1 cellular context compared by ENCODE assay signal in the genomic region with DNA sequence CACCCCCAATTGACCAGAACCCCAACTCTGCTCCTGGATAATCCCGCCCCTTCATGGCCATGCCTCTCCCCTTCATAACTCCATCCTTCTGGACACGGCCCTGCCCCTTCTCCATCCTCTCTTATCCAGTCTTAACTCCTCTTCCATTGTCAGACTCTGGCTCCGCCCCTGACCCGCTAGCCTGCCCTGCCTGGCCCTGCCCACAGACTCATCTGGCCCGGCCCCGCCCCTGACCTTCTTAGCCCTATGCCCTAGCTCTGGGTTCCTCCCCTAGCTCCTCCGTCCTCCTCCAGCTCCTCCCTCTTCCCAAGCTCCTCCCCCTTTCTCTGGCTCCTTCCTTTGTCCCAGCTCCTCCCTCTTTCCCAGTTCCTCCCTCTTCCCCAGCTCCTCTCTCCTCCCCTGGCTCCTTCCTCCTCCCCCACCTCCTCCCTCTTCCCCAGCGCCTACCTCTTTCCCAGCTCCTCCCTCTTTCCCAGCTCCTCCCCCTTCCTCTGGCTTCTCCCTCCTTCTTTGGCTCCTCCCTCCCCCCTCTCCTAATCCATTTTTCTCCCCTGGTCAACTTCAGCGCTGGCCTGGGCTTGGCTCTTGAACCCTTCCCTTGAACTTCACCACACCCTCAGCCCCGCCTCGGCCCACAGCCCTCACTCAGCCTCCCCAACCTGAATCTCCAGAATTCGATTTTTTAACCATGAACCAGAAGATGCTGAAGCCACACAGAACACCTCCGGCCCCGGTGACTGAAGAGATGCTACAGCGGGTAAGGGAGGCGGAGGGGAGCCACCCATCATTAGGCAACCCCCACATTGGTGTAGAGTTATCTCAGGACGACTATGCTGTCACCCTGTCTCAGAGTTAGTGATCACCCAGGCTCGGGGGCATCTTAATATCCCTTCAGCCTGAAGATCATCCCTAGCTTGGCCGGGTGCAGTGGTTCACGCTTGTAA.
TF ChIP-seq lines count a peak whose summit lies in the region.

No MANE protein-coding gene starts in this region.

TF ChIP-seq in K562, 482 proteins besides CTCF, POLR2A, EP300 and RAD21 (continued from another document and continues in another):
- TF ChIP-seq, protein P1, sequence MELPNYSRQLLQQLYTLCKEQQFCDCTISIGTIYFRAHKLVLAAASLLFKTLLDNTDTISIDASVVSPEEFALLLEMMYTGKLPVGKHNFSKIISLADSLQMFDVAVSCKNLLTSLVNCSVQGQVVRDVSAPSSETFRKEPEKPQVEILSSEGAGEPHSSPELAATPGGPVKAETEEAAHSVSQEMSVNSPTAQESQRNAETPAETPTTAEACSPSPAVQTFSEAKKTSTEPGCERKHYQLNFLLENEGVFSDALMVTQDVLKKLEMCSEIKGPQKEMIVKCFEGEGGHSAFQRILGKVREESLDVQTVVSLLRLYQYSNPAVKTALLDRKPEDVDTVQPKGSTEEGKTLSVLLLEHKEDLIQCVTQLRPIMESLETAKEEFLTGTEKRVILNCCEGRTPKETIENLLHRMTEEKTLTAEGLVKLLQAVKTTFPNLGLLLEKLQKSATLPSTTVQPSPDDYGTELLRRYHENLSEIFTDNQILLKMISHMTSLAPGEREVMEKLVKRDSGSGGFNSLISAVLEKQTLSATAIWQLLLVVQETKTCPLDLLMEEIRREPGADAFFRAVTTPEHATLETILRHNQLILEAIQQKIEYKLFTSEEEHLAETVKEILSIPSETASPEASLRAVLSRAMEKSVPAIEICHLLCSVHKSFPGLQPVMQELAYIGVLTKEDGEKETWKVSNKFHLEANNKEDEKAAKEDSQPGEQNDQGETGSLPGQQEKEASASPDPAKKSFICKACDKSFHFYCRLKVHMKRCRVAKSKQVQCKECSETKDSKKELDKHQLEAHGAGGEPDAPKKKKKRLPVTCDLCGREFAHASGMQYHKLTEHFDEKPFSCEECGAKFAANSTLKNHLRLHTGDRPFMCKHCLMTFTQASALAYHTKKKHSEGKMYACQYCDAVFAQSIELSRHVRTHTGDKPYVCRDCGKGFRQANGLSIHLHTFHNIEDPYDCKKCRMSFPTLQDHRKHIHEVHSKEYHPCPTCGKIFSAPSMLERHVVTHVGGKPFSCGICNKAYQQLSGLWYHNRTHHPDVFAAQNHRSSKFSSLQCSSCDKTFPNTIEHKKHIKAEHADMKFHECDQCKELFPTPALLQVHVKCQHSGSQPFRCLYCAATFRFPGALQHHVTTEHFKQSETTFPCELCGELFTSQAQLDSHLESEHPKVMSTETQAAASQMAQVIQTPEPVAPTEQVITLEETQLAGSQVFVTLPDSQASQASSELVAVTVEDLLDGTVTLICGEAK (IDR thresholded peaks at IDR 0.05): peak; percentile 52; the same call in 1 of the 2 replicates
- TF ChIP-seq, protein P1 (CRISPR knock-in tag; IDR thresholded peaks at IDR 0.05): no peak
- no peak for TF ChIP-seq SRSF1 (IDR thresholded peaks at IDR 0.05; ENCODE audit: low read depth, low read length)
- TF ChIP-seq, protein P2, sequence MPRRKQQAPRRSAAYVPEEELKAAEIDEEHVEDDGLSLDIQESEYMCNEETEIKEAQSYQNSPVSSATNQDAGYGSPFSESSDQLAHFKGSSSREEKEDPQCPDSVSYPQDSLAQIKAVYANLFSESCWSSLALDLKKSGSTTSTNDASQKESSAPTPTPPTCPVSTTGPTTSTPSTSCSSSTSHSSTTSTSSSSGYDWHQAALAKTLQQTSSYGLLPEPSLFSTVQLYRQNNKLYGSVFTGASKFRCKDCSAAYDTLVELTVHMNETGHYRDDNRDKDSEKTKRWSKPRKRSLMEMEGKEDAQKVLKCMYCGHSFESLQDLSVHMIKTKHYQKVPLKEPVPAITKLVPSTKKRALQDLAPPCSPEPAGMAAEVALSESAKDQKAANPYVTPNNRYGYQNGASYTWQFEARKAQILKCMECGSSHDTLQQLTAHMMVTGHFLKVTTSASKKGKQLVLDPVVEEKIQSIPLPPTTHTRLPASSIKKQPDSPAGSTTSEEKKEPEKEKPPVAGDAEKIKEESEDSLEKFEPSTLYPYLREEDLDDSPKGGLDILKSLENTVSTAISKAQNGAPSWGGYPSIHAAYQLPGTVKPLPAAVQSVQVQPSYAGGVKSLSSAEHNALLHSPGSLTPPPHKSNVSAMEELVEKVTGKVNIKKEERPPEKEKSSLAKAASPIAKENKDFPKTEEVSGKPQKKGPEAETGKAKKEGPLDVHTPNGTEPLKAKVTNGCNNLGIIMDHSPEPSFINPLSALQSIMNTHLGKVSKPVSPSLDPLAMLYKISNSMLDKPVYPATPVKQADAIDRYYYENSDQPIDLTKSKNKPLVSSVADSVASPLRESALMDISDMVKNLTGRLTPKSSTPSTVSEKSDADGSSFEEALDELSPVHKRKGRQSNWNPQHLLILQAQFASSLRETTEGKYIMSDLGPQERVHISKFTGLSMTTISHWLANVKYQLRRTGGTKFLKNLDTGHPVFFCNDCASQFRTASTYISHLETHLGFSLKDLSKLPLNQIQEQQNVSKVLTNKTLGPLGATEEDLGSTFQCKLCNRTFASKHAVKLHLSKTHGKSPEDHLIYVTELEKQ (CRISPR knock-in tag; IDR thresholded peaks at IDR 0.05): no peak
- no peak for TF ChIP-seq ZNF384 (IDR thresholded peaks at IDR 0.05; ENCODE audit: low read depth, low read length)
- TF ChIP-seq ZNF174 (CRISPR knock-in tag; IDR thresholded peaks at IDR 0.05): no peak
- TF ChIP-seq ZNF232 (CRISPR knock-in tag; IDR thresholded peaks at IDR 0.05): no peak
- no peak for TF ChIP-seq ATF2 (CRISPR knock-in tag; IDR thresholded peaks at IDR 0.05)
- peak; percentile 56 for TF ChIP-seq MTA2 (IDR thresholded peaks at IDR 0.05; ENCODE audit: low read depth)
- TF ChIP-seq MAZ (CRISPR knock-in tag; conservative IDR thresholded peaks at IDR 0.05 in 1 of 2, IDR thresholded peaks at IDR 0.05 in 1 of 2): peak in 1 of 2 experiments; percentile 55; a peak in 1 of 4 replicates
- no peak for TF ChIP-seq CBX2 (IDR thresholded peaks at IDR 0.05; ENCODE audit: insufficient read depth, low read length, poor library complexity, severe bottlenecking)
- TF ChIP-seq, protein P3, sequence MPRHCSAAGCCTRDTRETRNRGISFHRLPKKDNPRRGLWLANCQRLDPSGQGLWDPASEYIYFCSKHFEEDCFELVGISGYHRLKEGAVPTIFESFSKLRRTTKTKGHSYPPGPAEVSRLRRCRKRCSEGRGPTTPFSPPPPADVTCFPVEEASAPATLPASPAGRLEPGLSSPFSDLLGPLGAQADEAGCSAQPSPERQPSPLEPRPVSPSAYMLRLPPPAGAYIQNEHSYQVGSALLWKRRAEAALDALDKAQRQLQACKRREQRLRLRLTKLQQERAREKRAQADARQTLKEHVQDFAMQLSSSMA (CRISPR knock-in tag; IDR thresholded peaks at IDR 0.05): no peak
- no peak for TF ChIP-seq RFX1 (IDR thresholded peaks at IDR 0.05)
- peak; percentile 71; the same call in 1 of the 2 replicates for TF ChIP-seq SNIP1 (IDR thresholded peaks at IDR 0.05; ENCODE audit: low read depth)
- peak; percentile 64 for TF ChIP-seq POLR2B (IDR thresholded peaks at IDR 0.05; ENCODE audit: low read depth, partially characterized antibody)
- TF ChIP-seq SMARCA5 (IDR thresholded peaks at IDR 0.05): no peak
- peak; percentile 74 for TF ChIP-seq NCOA1 (IDR thresholded peaks at IDR 0.05; ENCODE audit: low read depth)
- TF ChIP-seq KLF16 (IDR thresholded peaks at IDR 0.05): no peak
- TF ChIP-seq ZNF3 (CRISPR knock-in tag; IDR thresholded peaks at IDR 0.05): no peak
- no peak for TF ChIP-seq ETV1 (tag; conservative IDR thresholded peaks at IDR 0.05; ENCODE audit: low read depth)
- peak; percentile 75; the same call in 1 of the 2 replicates for TF ChIP-seq GATAD2A (IDR thresholded peaks at IDR 0.05)
- TF ChIP-seq, protein P4, sequence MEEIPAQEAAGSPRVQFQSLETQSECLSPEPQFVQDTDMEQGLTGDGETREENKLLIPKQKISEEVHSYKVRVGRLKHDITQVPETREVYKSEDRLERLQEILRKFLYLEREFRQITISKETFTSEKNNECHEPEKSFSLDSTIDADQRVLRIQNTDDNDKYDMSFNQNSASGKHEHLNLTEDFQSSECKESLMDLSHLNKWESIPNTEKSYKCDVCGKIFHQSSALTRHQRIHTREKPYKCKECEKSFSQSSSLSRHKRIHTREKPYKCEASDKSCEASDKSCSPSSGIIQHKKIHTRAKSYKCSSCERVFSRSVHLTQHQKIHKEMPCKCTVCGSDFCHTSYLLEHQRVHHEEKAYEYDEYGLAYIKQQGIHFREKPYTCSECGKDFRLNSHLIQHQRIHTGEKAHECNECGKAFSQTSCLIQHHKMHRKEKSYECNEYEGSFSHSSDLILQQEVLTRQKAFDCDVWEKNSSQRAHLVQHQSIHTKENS (CRISPR knock-in tag; IDR thresholded peaks at IDR 0.05): no peak
- TF ChIP-seq ZKSCAN3 (CRISPR knock-in tag; IDR thresholded peaks at IDR 0.05): no peak
- TF ChIP-seq, protein P5, sequence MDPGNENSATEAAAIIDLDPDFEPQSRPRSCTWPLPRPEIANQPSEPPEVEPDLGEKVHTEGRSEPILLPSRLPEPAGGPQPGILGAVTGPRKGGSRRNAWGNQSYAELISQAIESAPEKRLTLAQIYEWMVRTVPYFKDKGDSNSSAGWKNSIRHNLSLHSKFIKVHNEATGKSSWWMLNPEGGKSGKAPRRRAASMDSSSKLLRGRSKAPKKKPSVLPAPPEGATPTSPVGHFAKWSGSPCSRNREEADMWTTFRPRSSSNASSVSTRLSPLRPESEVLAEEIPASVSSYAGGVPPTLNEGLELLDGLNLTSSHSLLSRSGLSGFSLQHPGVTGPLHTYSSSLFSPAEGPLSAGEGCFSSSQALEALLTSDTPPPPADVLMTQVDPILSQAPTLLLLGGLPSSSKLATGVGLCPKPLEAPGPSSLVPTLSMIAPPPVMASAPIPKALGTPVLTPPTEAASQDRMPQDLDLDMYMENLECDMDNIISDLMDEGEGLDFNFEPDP (CRISPR knock-in tag; IDR thresholded peaks at IDR 0.05): no peak
- no peak for TF ChIP-seq STAT6 (CRISPR knock-in tag; IDR thresholded peaks at IDR 0.05)
- TF ChIP-seq, protein P6, sequence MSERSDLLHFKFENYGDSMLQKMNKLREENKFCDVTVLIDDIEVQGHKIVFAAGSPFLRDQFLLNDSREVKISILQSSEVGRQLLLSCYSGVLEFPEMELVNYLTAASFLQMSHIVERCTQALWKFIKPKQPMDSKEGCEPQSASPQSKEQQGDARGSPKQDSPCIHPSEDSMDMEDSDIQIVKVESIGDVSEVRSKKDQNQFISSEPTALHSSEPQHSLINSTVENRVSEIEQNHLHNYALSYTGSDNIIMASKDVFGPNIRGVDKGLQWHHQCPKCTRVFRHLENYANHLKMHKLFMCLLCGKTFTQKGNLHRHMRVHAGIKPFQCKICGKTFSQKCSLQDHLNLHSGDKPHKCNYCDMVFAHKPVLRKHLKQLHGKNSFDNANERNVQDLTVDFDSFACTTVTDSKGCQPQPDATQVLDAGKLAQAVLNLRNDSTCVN (CRISPR knock-in tag; IDR thresholded peaks at IDR 0.05): peak; percentile 98
- TF ChIP-seq SNAPC5 (CRISPR knock-in tag; IDR thresholded peaks at IDR 0.05): no peak
- no peak for TF ChIP-seq ZNF217 (CRISPR knock-in tag; IDR thresholded peaks at IDR 0.05)
- no peak for TF ChIP-seq FOXA3 (CRISPR knock-in tag; conservative IDR thresholded peaks at IDR 0.05 in 1 of 2, IDR thresholded peaks at IDR 0.05 in 1 of 2)
- TF ChIP-seq SP1 (CRISPR knock-in tag; IDR thresholded peaks at IDR 0.05): peak; percentile 84
- TF ChIP-seq TEAD2 (tag; IDR thresholded peaks at IDR 0.05): no peak
- TF ChIP-seq SIX5 (IDR thresholded peaks at IDR 0.05; ENCODE audit: borderline replicate concordance in 1 of 2, insufficient read depth in 1 of 2, low read depth in 1 of 2, low read length in 2 of 2): no peak
